ENCODE assay signal across 28 cellular contexts in genomic region chr4:41628916-41629315, GRCh38.
"Had no signal": no experiment of that assay in that cellular context is flagged by ENCODE, and none has a peak within 500 bp of the region (broad histone marks: within the 10 kb centered on the region; RNA-seq: fewer than 3 reads in every experiment).

No MANE protein-coding gene starts in this region.

- H3K4me1 ChIP-seq: pancreas, prostate gland, uterus had no signal

- H3K36me3 Mint-ChIP-seq: naive thymus-derived CD8-positive, alpha-beta T cell; stimulated activated memory B cell treated with anti-CD40 and anti-IgM and Interleukin-4, amounts not matched to agents 10 μg/mL and 1 μg/mL and 100 μg/mL, for 72 hours had no signal

- ATAC-seq: mucosa of descending colon; naive thymus-derived CD8-positive, alpha-beta T cell; pancreas; right cardiac atrium; sciatic nerve; stimulated activated memory B cell treated with anti-CD40 and anti-IgM and Interleukin-4, amounts not matched to agents 10 μg/mL and 1 μg/mL and 100 μg/mL, for 72 hours; stimulated activated naive CD8-positive, alpha-beta T cell treated with anti-CD3 and anti-CD28 coated beads, Interleukin-15, amount 100 ng/mL, for 72 hours had no signal

- H3K79me2 ChIP-seq: hepatocyte had no signal

- H3K4me1 Mint-ChIP-seq: naive thymus-derived CD8-positive, alpha-beta T cell; stimulated activated memory B cell treated with anti-CD40 and anti-IgM and Interleukin-4, amounts not matched to agents 10 μg/mL and 1 μg/mL and 100 μg/mL, for 72 hours; stimulated activated naive CD8-positive, alpha-beta T cell treated with anti-CD3 and anti-CD28 coated beads, Interleukin-15, amount 100 ng/mL, for 72 hours had no signal

- H3K36me3 ChIP-seq: pancreas, prostate gland, uterus had no signal

- H3K4me2 ChIP-seq: hepatocyte had no signal

- H3K9me3 Mint-ChIP-seq: naive thymus-derived CD8-positive, alpha-beta T cell; nephron; neural crest cell; stimulated activated memory B cell treated with anti-CD40 and anti-IgM and Interleukin-4, amounts not matched to agents 10 μg/mL and 1 μg/mL and 100 μg/mL, for 72 hours; stimulated activated naive CD8-positive, alpha-beta T cell treated with anti-CD3 and anti-CD28 coated beads, Interleukin-15, amount 100 ng/mL, for 72 hours; type B pancreatic cell had no signal

- H3K27me3 ChIP-seq: hepatocyte, pancreas, tibial nerve, uterus had no signal

- DNase-seq: islet precursor cell; left ventricle myocardium inferior; midbrain; mucosa of descending colon; naive thymus-derived CD8-positive, alpha-beta T cell; nucleus accumbens; pancreas; posterior cingulate gyrus; retina; right cardiac atrium; small intestine; stimulated activated CD4-positive, alpha-beta T cell treated with anti-CD3 and anti-CD28 coated beads, Interleukin-1b, Interleukin-23, amount 100 ng/mL, for 48 hours; stimulated activated CD4-positive, alpha-beta T cell treated with anti-CD3 and anti-CD28 coated beads, Interleukin-2, amount 100 ng/mL, for 48 hours; stimulated activated CD4-positive, alpha-beta T cell treated with anti-CD3 and anti-CD28 coated beads, Interleukin-4, amount 100 ng/mL, for 4 hours; stimulated activated CD8-positive, alpha-beta memory T cell treated with anti-CD3 and anti-CD28 coated beads, Interleukin-4, amount 100 ng/mL, for 48 hours; stimulated activated naive CD4-positive, alpha-beta T cell treated with Interleukin-2 at 50 U/mL for 16 hours; stimulated activated naive CD8-positive, alpha-beta T cell treated with anti-CD3 and anti-CD28 coated beads, Interleukin-15, amount 100 ng/mL, for 72 hours; substantia nigra; uterus had no signal

- H2AFZ ChIP-seq: hepatocyte had no signal

- H3K9me3 ChIP-seq: left ventricle myocardium inferior, mucosa of descending colon, pancreas, prostate gland, tibial nerve, uterus had no signal

- H3K27ac ChIP-seq: hepatocyte, left ventricle myocardium inferior, pancreas, prostate gland, tibial nerve, uterus had no signal

- H3K4me3 ChIP-seq: hepatocyte, left ventricle myocardium inferior, lung, mucosa of descending colon, pancreas, prostate gland, tibial nerve, uterus had no signal

- H3K27me3 Mint-ChIP-seq: stimulated activated memory B cell treated with anti-CD40 and anti-IgM and Interleukin-4, amounts not matched to agents 10 μg/mL and 1 μg/mL and 100 μg/mL, for 72 hours; stimulated activated naive CD8-positive, alpha-beta T cell treated with anti-CD3 and anti-CD28 coated beads, Interleukin-15, amount 100 ng/mL, for 72 hours; type B pancreatic cell had no signal

- H3K4me3 Mint-ChIP-seq: naive thymus-derived CD8-positive, alpha-beta T cell; nephron; neural crest cell; stimulated activated memory B cell treated with anti-CD40 and anti-IgM and Interleukin-4, amounts not matched to agents 10 μg/mL and 1 μg/mL and 100 μg/mL, for 72 hours; stimulated activated naive CD8-positive, alpha-beta T cell treated with anti-CD3 and anti-CD28 coated beads, Interleukin-15, amount 100 ng/mL, for 72 hours; type B pancreatic cell had no signal

- H3K27ac Mint-ChIP-seq: naive thymus-derived CD8-positive, alpha-beta T cell; nephron; stimulated activated memory B cell treated with anti-CD40 and anti-IgM and Interleukin-4, amounts not matched to agents 10 μg/mL and 1 μg/mL and 100 μg/mL, for 72 hours; stimulated activated naive CD8-positive, alpha-beta T cell treated with anti-CD3 and anti-CD28 coated beads, Interleukin-15, amount 100 ng/mL, for 72 hours; type B pancreatic cell had no signal
